ENCODE assay signal across 8 cellular contexts in genomic region chr13:94246495-94246894, GRCh38.
"Had no signal": no experiment of that assay in that cellular context is flagged by ENCODE, and none has a peak within 500 bp of the region (broad histone marks: within the 10 kb centered on the region; RNA-seq: fewer than 3 reads in every experiment).

No MANE protein-coding gene starts in this region.

- FAIRE-seq: G401.6, GM12878, GM12891, GM12892, GM18507, GM19239 had no signal

- ATAC-seq: GM12878 had no signal

- H3K4me3 ChIP-seq: GM12878 had no signal

- DNase-seq: GDM1, GF-D8 had no signal
